Comparison of ENCODE assay signal across 9 cellular contexts in genomic region chr2:177164131-177164530, GRCh38. TPM values are rescaled to one million over a fixed set of nuclear protein-coding genes. Genes with fewer than 3 reads are reported as not detected.
DNase-seq lines count a peak whose midpoint lies in the region; ATAC-seq, FAIRE-seq and TF ChIP-seq lines count a peak whose summit lies in the region.
"Had no signal": no experiment of that assay in that cellular context is flagged by ENCODE, and none has a peak within 500 bp of the region (broad histone marks: within the 10 kb centered on the region; RNA-seq: fewer than 3 reads in every experiment).

No MANE protein-coding gene starts in this region.

- H3K4me1 ChIP-seq in keratinocyte (ENCODE audit: control insufficient read depth, extremely low read depth, insufficient read depth, low read length) (peaks cover 38% of the 10 kb centered on the region), thyroid gland (peaks cover 12 to 13% of the 10 kb centered on the region in 2 donors)

- FAIRE-seq in keratinocyte (lab: Jason Lieb, UNC), result no peak

- no peaks in the 10 kb centered on the region for H3K27me3 ChIP-seq in SU-DHL-6 (ENCODE audit: low read length)
- no peaks in the 10 kb centered on the region for H3K27me3 ChIP-seq in keratinocyte (ENCODE audit: control insufficient read depth, extremely low read depth, insufficient read depth, low read length)
- no peaks in the 10 kb centered on the region for H3K27me3 ChIP-seq in thyroid gland
- H3K27me3 ChIP-seq: cardiac muscle cell had no signal

- H3K36me3 ChIP-seq in SU-DHL-6 (ENCODE audit: low read length), result no peaks in the 10 kb centered on the region
- H3K36me3 ChIP-seq in keratinocyte (ENCODE audit: control insufficient read depth in 2 of 2, extremely low read depth in 1 of 2, insufficient read depth in 2 of 2, low read length in 2 of 2), result no peaks in the 10 kb centered on the region
- no peaks in the 10 kb centered on the region for H3K36me3 ChIP-seq in thyroid gland
- H3K36me3 ChIP-seq: cardiac muscle cell had no signal

- no peak overlapping the region for H3K27ac ChIP-seq in SU-DHL-6 (ENCODE audit: low read depth, low read length)
- peak overlapping the region; percentile 91 for H3K27ac ChIP-seq in keratinocyte (ENCODE audit: control insufficient read depth, insufficient read depth, low read length)
- H3K27ac ChIP-seq in thyroid gland, result peak overlapping the region in 2 of 3 donors; percentile 80 to 90
- H3K27ac ChIP-seq: cardiac muscle cell had no signal

- 9 to 17% methylated on average over 3 of the region's 3 CpGs for WGBS in thyroid gland, 2 donors

- H4K20me1 ChIP-seq in SU-DHL-6 (ENCODE audit: low read depth, low read length) (no peaks in the 10 kb centered on the region), keratinocyte (ENCODE audit: control insufficient read depth, extremely low read depth, insufficient read depth, low read length) (no peaks in the 10 kb centered on the region)

- TF ChIP-seq POLR2A in thyroid gland (IDR thresholded peaks at IDR 0.05), result no peak

- peak overlapping the region; percentile 58; the same call in 1 of the 2 replicates for H3K9ac ChIP-seq in SU-DHL-6 (ENCODE audit: low read length)
- peak overlapping the region; percentile 81 for H3K9ac ChIP-seq in keratinocyte (ENCODE audit: control insufficient read depth, extremely low read depth, insufficient read depth, low read length)

- H3F3A ChIP-seq in SU-DHL-6 (ENCODE audit: insufficient read depth), result peaks cover 19% of the 10 kb centered on the region

- TF ChIP-seq CTCF in SU-DHL-6 (IDR thresholded peaks at IDR 0.05; ENCODE audit: insufficient read depth, low read length, poor library complexity, severe bottlenecking) (no peak), keratinocyte (optimal IDR thresholded peaks at IDR 0.05 in 1 of 3, IDR thresholded peaks at IDR 0.05 in 1 of 3, conservative IDR thresholded peaks at IDR 0.05 in 1 of 3; ENCODE audit: extremely low read depth in 1 of 3, insufficient read depth in 2 of 3, low read length in 3 of 3) (no peak), thyroid gland (IDR thresholded peaks at IDR 0.05) (no peak)

- no peak overlapping the region for H3K4me3 ChIP-seq in SU-DHL-6 (ENCODE audit: insufficient read depth, low read length, poor library complexity, severe bottlenecking)
- H3K4me3 ChIP-seq in keratinocyte (ENCODE audit: control insufficient read depth in 2 of 3, extremely low read depth in 1 of 3, insufficient read depth in 2 of 3, low read depth in 1 of 3, low read length in 3 of 3), result peak overlapping the region in 2 of 3 experiments; percentile 43 to 58
- H3K4me3 ChIP-seq in thyroid gland (replicated peaks in 1 of 3), result no peak overlapping the region
- H3K4me3 ChIP-seq: cardiac muscle cell had no signal

- peak overlapping the region; percentile 97 for H3K4me2 ChIP-seq in SU-DHL-6 (ENCODE audit: low read depth, low read length, poor library complexity, severe bottlenecking)
- peak overlapping the region; percentile 98 for H3K4me2 ChIP-seq in keratinocyte (ENCODE audit: control insufficient read depth, extremely low read depth, insufficient read depth, low read depth, low read length)

- peak overlapping the region; percentile 99 for H2AFZ ChIP-seq in SU-DHL-6 (ENCODE audit: low read depth, low read length, severe bottlenecking)
- peak overlapping the region; percentile 93 for H2AFZ ChIP-seq in keratinocyte (ENCODE audit: control insufficient read depth, low read length)

- H3K9me3 ChIP-seq in SU-DHL-6 (ENCODE audit: insufficient read depth, low read length) (no peaks in the 10 kb centered on the region), keratinocyte (ENCODE audit: control insufficient read depth, low read depth, low read length) (no peaks in the 10 kb centered on the region), thyroid gland (no peaks in the 10 kb centered on the region)

- no peaks in the 10 kb centered on the region for H3K9me1 ChIP-seq in keratinocyte (ENCODE audit: control insufficient read depth, extremely low read depth, insufficient read depth, low read length)

- H3K9me2 ChIP-seq in SU-DHL-6 (replicated peaks; ENCODE audit: insufficient read depth, low read length), result no peaks in the 10 kb centered on the region

- H3K79me2 ChIP-seq in SU-DHL-6 (ENCODE audit: insufficient read depth, low read length) (no peaks in the 10 kb centered on the region), keratinocyte (ENCODE audit: control insufficient read depth, insufficient read depth, low read length) (no peaks in the 10 kb centered on the region)

- intact Hi-C loops in thyroid gland (cut with DNase I), result loop anchor here (2.0 to 10.0 kb wide), 3 partner anchors 51 to 561 kb away; partner anchors contain the start of gene HNRNPA3

- ATAC-seq in GM18498 (IDR thresholded peaks at IDR 0.05; ENCODE audit: unreplicated experiment) (no peak), HG02678 (IDR thresholded peaks at IDR 0.05; ENCODE audit: unreplicated experiment) (no peak)

- dilution Hi-C loops in keratinocyte (cut with MboI; ENCODE audit: extremely low pct_ligation_motif_present, low sequenced_read_pairs), result no loop called here

- DNase-seq in NCI-H146 treated with DMSO at 0.1 percent for 48 hours (lab: John Stamatoyannopoulos, UW; ENCODE audit: unreplicated experiment) (peak; percentile 22), NCI-H146 (lab: John Stamatoyannopoulos, UW) (no peak), keratinocyte (ENCODE audit: low read depth, low spot score) (no peak), thyroid gland (no peak)
- no peak for DNase-seq in activated T-cell treated with anti-CD3 and anti-CD28 coated beads, Interleukin-2, amount 50 U/mL, for 1 hour

RNA-seq across cellular contexts. Expression of gene HNRNPA3, which starts 48.5 kb away (rescaled TPM):
- 53.1 to 178 TPM (median 74.6 TPM) in 3 replicates for polyA plus RNA-seq in keratinocyte
- polyA plus RNA-seq in keratinocyte (2011; ENCODE audit: low read depth), result 162 TPM
- polyA plus RNA-seq in keratinocyte (2011; cell fraction: cytosol; rRNA removed), result 90.2 and 96.4 TPM in 2 replicates
- polyA plus RNA-seq in keratinocyte (2011; cell fraction: nucleus; rRNA removed), result 71.8 and 126 TPM in 2 replicates
- polyA plus RNA-seq in keratinocyte (2012; ENCODE audit: low replicate concordance), result 140 and 399 TPM in 2 replicates
- 9.2 to 36.1 TPM (median 10.7 TPM) in 3 replicates for polyA minus RNA-seq in keratinocyte
- polyA minus RNA-seq in keratinocyte (2011; cell fraction: cytosol; rRNA and poly(A)+ RNA removed), result 23.8 TPM
- 17.0 and 32.5 TPM in 2 replicates for polyA minus RNA-seq in keratinocyte (2011; cell fraction: nucleus; rRNA and poly(A)+ RNA removed)
- 100 to 1,000 TPM in 1 of 4 donors, 10 to 100 TPM in 3; 80.3 to 115 (median 82.3) TPM for total RNA-seq in thyroid gland

Comparison
In these comparisons a context has a peak if more than half of its experiments do, and no peak if none do; other contexts are left out.
1. H3K4me3 ChIP-seq: peak in keratinocyte (2 of 3); none in SU-DHL-6 (single experiment) and thyroid gland (0 of 3).